8 cellular contexts compared by ENCODE assay signal in the genomic region with DNA sequence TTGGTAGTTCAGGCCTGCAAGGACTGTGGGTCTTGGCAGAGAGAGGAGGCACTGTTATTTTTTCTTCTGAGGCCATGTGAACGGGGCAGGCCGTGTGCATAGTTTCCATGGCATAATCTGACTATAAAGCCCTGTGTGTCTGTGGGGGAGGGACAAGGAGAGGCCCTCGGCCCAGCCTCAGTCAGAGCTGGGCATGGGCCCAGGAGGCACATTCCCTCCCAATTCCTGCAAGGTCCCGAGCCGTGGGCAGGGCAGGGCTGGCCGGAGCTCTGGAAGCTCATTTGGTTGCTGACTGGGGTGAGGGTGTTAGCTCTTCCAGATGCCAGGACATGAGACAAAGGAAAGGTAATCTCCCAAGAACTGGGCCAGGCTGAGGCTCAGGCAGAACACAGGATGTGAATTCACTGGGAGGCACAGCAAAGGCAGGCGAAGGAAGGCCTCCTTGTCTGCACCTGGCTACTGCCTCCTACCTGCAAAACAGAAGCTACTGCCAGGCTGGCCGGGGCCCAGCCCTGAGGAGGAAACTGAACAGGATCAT. TPM values are rescaled to one million over a fixed set of nuclear protein-coding genes. Genes with fewer than 3 reads are reported as not detected.
A peak's percentile ranks its signal among the peaks of the same experiment; 100 is the strongest.
DNase-seq lines count a peak whose midpoint lies in the region; ATAC-seq, FAIRE-seq and TF ChIP-seq lines count a peak whose summit lies in the region.
"Had no signal": no experiment of that assay in that cellular context is flagged by ENCODE, and none has a peak within 500 bp of the region (broad histone marks: within the 10 kb centered on the region; RNA-seq: fewer than 3 reads in every experiment).

No MANE protein-coding gene starts in this region.

- H3K27ac ChIP-seq in RWPE1 (peak overlapping the region; percentile 98), esophagus squamous epithelium (peak overlapping the region; percentile 84 to 91 (median 88)), upper lobe of right lung (peak overlapping the region; percentile 8), MM.1S (ENCODE audit: low read length) (no peak overlapping the region)

- TF ChIP-seq CTCF in RWPE1 (conservative IDR thresholded peaks at IDR 0.05; ENCODE audit: low read depth) (no peak; the same call in none of the 2 replicates), esophagus squamous epithelium (IDR thresholded peaks at IDR 0.05) (peak in 4 of 6 experiments; percentile 19 to 50 (median 30)), upper lobe of right lung (IDR thresholded peaks at IDR 0.05) (no peak), MM.1S (IDR thresholded peaks at IDR 0.05; ENCODE audit: low read length) (no peak)

- H3K9me2 ChIP-seq in MM.1S (replicated peaks; ENCODE audit: insufficient read depth, low read length), result no peaks in the 10 kb centered on the region

- no peak for FAIRE-seq in GM19239 (lab: Jason Lieb, UNC)

- DNase-seq in RWPE1 (ENCODE audit: low spot score), result peak; percentile 62
- DNase-seq in esophagus squamous epithelium (lab: John Stamatoyannopoulos, UW), result no peak
- DNase-seq in midbrain (lab: John Stamatoyannopoulos, UW), result peak; percentile 86
- peak; percentile 76 for DNase-seq in upper lobe of right lung
- DNase-seq in GM19239 (ENCODE audit: insufficient read length, low spot score), result no peak
- no peak for DNase-seq in MM.1S
- DNase-seq: GOT3 had no signal

- ATAC-seq in upper lobe of right lung (peak; percentile 80), GM21515 (IDR thresholded peaks at IDR 0.05; ENCODE audit: unreplicated experiment) (no peak)

- TF ChIP-seq POLR2A in esophagus squamous epithelium (IDR thresholded peaks at IDR 0.05), result no peak

- no peaks in the 10 kb centered on the region for H3K27me3 ChIP-seq in esophagus squamous epithelium
- no peaks in the 10 kb centered on the region for H3K27me3 ChIP-seq in upper lobe of right lung
- H3K27me3 ChIP-seq in MM.1S (replicated peaks; ENCODE audit: insufficient read depth, low read length), result no peaks in the 10 kb centered on the region

- no peak overlapping the region for H3K4me2 ChIP-seq in MM.1S (ENCODE audit: low read depth, low read length)

- H3K9me3 ChIP-seq in esophagus squamous epithelium (no peaks in the 10 kb centered on the region), upper lobe of right lung (no peaks in the 10 kb centered on the region), MM.1S (replicated peaks; ENCODE audit: insufficient read depth, low read length) (no peaks in the 10 kb centered on the region)

- CTCF ChIA-PET in RWPE1 (lab: Yijun Ruan, JAX), result interaction anchor here (0.5 to 1.4 kb wide), 7 partner anchors 10 to 133 kb away, joined by 3 to 4 read pairs (median 3); no protein-coding TSS in a partner anchor

- H3K36me3 ChIP-seq in esophagus squamous epithelium, result no peaks in the 10 kb centered on the region
- H3K36me3 ChIP-seq in upper lobe of right lung, result no peaks in the 10 kb centered on the region
- no peaks in the 10 kb centered on the region for H3K36me3 ChIP-seq in MM.1S (replicated peaks; ENCODE audit: insufficient read depth, low read length)

- no peaks in the 10 kb centered on the region for H4K20me1 ChIP-seq in MM.1S (ENCODE audit: insufficient read depth, low read length)

- H2AFZ ChIP-seq in MM.1S (ENCODE audit: low read length), result no peak overlapping the region

- no peaks in the 10 kb centered on the region for H3K79me2 ChIP-seq in MM.1S (ENCODE audit: low read length)

- H3K4me3 ChIP-seq in esophagus squamous epithelium, result no peak overlapping the region
- no peak overlapping the region for H3K4me3 ChIP-seq in upper lobe of right lung
- H3K4me3 ChIP-seq in MM.1S (ENCODE audit: low read length), result no peak overlapping the region

- WGBS in esophagus squamous epithelium, 2 donors, result 15% methylated on average over 5 of the region's 8 CpGs; no CpG with 5 or more reads in 1 of the 2 donors

- H3K9ac ChIP-seq in MM.1S (ENCODE audit: low read length), result no peak overlapping the region

- H3K4me1 ChIP-seq in esophagus squamous epithelium (peaks cover 37 to 59% (median 38%) of the 10 kb centered on the region in 3 donors), upper lobe of right lung (peaks cover 18% of the 10 kb centered on the region), MM.1S (ENCODE audit: low read length) (no peaks in the 10 kb centered on the region)

- POLR2A ChIA-PET in RWPE1 (lab: Yijun Ruan, JAX; ENCODE audit: low non-redundant PET), result interaction anchor here (0.9 to 1.2 kb wide), 2 partner anchors 9 to 22 kb away, joined by 3 to 4 read pairs; a partner anchor contains a TSS

- H3F3A ChIP-seq in MM.1S (ENCODE audit: insufficient read depth, low read length), result no peaks in the 10 kb centered on the region

- intact Hi-C loops in esophagus squamous epithelium (cut with DNase I), result no loop called here
- intact Hi-C loops in upper lobe of right lung (cut with DNase I), result no loop called here

RNA-seq across cellular contexts. Expression of a gene that starts 22.0 kb away (rescaled TPM):
- total RNA-seq in esophagus squamous epithelium (10 to 100 TPM; 44.6 to 87.8 (median 60.8) TPM), upper lobe of right lung (34.5 TPM)

Comparison
In these comparisons a context has a peak if more than half of its experiments do, and no peak if none do; other contexts are left out.
1. DNase-seq: peak in RWPE1 (single experiment), midbrain (single experiment) and upper lobe of right lung (single experiment); none in esophagus squamous epithelium (single experiment), GM19239 (single experiment) and MM.1S (single experiment).
2. CTCF ChIP-seq: peak in esophagus squamous epithelium (4 of 6); none in RWPE1 (single experiment), upper lobe of right lung (single experiment) and MM.1S (single experiment).